ENCODE assay signal across 19 cellular contexts in the genomic region with DNA sequence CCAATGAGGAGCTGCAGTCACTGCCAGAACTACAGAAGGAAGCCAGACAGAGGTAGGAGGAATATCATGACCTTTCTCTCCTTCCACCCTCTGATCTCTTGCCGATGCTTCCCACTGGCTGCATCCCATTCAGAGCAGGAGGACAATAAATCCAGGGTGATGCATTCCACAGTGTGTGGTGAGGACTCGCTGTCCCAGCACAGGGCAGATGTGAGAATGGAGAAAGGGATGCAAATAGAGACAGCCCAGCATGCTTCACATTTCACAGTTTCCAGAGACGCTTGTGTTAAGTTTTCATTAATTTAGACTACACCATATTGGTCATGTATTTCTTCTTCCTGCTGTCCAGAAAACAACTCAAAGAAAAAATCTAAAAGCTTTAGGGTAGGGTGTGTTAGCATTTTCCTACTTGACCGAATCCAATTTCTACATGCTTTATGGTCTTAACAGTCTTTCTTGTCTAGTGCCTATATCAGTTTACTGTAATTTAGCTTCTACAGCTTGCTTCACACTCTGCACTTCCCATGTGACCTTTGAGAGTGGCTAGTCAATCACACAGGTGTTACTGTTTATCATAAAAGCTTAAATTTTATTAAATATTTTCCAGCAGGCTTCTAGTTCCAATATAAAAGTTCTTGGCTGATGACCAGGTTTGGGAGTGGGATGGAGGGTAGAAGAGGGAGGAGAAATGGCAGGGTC.
A peak's percentile ranks its signal among the peaks of the same experiment; 100 is the strongest.
DNase-seq lines count a peak whose midpoint lies in the region; ATAC-seq, FAIRE-seq and TF ChIP-seq lines count a peak whose summit lies in the region.
"Had no signal": no experiment of that assay in that cellular context is flagged by ENCODE, and none has a peak within 500 bp of the region (broad histone marks: within the 10 kb centered on the region; RNA-seq: fewer than 3 reads in every experiment).

No MANE protein-coding gene starts in this region.

- H3K36me3 ChIP-seq in DND-41 (ENCODE audit: insufficient read depth, low read length) (peaks cover 70% of the 10 kb centered on the region), pancreas (no peaks in the 10 kb centered on the region)
- H3K36me3 ChIP-seq: Peyer's patch, SJSA1 had no signal

- no peaks in the 10 kb centered on the region for H3K27me3 ChIP-seq in DND-41 (ENCODE audit: insufficient read depth, low read length, poor library complexity)
- no peaks in the 10 kb centered on the region for H3K27me3 ChIP-seq in pancreas
- H3K27me3 ChIP-seq: Peyer's patch had no signal

- no peak overlapping the region for H3K4me2 ChIP-seq in DND-41 (ENCODE audit: insufficient read depth, low read length)
- H3K4me2 ChIP-seq: A549 had no signal

- no peaks in the 10 kb centered on the region for H3K9me3 ChIP-seq in DND-41 (ENCODE audit: insufficient read depth, low read length, severe bottlenecking)
- no peaks in the 10 kb centered on the region for H3K9me3 ChIP-seq in pancreas
- H3K9me3 ChIP-seq: A549, Peyer's patch, SJSA1 had no signal

- H4K20me1 ChIP-seq in DND-41 (ENCODE audit: insufficient read depth, low read length), result no peaks in the 10 kb centered on the region

- intact Hi-C loops in pancreas (cut with DNase I) (no loop called here), posterior vena cava (cut with DNase I) (no loop called here)

- no peak for TF ChIP-seq CTCF in DND-41 (IDR thresholded peaks at IDR 0.05; ENCODE audit: borderline replicate concordance, extremely low read depth, low read length, poor library complexity, severe bottlenecking)
- no peak for TF ChIP-seq CTCF in pancreas (IDR thresholded peaks at IDR 0.05)

- no peak for FAIRE-seq in pancreas (lab: Jason Lieb, UNC)
- FAIRE-seq: A549, HepG2 had no signal

- no peak overlapping the region for H3K9ac ChIP-seq in DND-41 (ENCODE audit: low read depth, low read length)

- H3K27ac ChIP-seq in DND-41 (ENCODE audit: low read length) (peak overlapping the region; percentile 28; the same call in 1 of the 2 replicates), angular gyrus (ENCODE audit: low read depth, low read length) (peak overlapping the region; percentile 42), pancreas (peak overlapping the region in 1 of 4 donors; percentile 14)
- H3K27ac ChIP-seq: A549, Peyer's patch, SJSA1 had no signal

- H3K4me3 ChIP-seq in DND-41 (ENCODE audit: low read depth in 1 of 2, low read length in 2 of 2) (no peak overlapping the region), pancreas (no peak overlapping the region)
- H3K4me3 ChIP-seq: A549, Peyer's patch, SJSA1 had no signal

- ATAC-seq in DND-41 (ENCODE audit: insufficient read depth, low read depth) (no peak), pancreas (peak in 3 of 4 donors; percentile 58 to 73 (median 60)), HG03521 (IDR thresholded peaks at IDR 0.05; ENCODE audit: unreplicated experiment) (no peak)
- ATAC-seq: A549; CD8-positive, alpha-beta T cell; HepG2 had no signal

- DNase-seq in DND-41 (no peak), left kidney (ENCODE audit: low read depth, low spot score) (peak; percentile 71), pancreas (no peak), posterior vena cava (ENCODE audit: low spot score) (no peak), NCI-H2171 (lab: John Stamatoyannopoulos, UW) (no peak), SKM-1 treated with dmso at 0.1 percent for 144 hours (lab: John Stamatoyannopoulos, UW; ENCODE audit: unreplicated experiment) (no peak)
- DNase-seq: CD8-positive, alpha-beta T cell; KG1; NCI-H1417; NCI-H187 treated with DMSO at 0.1 percent for 48 hours; NCI-H510A; NCI-H748 treated with DMSO at 0.1 percent for 48 hours; NK-92 treated with Interleukin-12 subunit alpha and Interleukin-12 subunit beta, amount 100 ng/mL, for 24 hours; Peyer's patch had no signal

- 75 to 81% methylated on average over 4 of the region's 4 CpGs for WGBS in pancreas, 2 donors

- no peak overlapping the region for H2AFZ ChIP-seq in DND-41 (ENCODE audit: low read depth, low read length)

- no peaks in the 10 kb centered on the region for H3K4me1 ChIP-seq in DND-41 (ENCODE audit: insufficient read depth, low read length)
- peaks cover 16 to 33% (median 32%) of the 10 kb centered on the region in 3 donors for H3K4me1 ChIP-seq in pancreas
- H3K4me1 ChIP-seq: A549, SJSA1 had no signal

- no peaks in the 10 kb centered on the region; the same call in 1 of the 2 replicates for H3K79me2 ChIP-seq in DND-41 (ENCODE audit: insufficient read depth, low read length)

Comparison
In these comparisons a context has a peak if more than half of its experiments do, and no peak if none do; other contexts are left out.
1. ATAC-seq: peak in pancreas (3 of 4); none in DND-41 (single experiment) and HG03521 (single experiment).